In the genomic region with DNA sequence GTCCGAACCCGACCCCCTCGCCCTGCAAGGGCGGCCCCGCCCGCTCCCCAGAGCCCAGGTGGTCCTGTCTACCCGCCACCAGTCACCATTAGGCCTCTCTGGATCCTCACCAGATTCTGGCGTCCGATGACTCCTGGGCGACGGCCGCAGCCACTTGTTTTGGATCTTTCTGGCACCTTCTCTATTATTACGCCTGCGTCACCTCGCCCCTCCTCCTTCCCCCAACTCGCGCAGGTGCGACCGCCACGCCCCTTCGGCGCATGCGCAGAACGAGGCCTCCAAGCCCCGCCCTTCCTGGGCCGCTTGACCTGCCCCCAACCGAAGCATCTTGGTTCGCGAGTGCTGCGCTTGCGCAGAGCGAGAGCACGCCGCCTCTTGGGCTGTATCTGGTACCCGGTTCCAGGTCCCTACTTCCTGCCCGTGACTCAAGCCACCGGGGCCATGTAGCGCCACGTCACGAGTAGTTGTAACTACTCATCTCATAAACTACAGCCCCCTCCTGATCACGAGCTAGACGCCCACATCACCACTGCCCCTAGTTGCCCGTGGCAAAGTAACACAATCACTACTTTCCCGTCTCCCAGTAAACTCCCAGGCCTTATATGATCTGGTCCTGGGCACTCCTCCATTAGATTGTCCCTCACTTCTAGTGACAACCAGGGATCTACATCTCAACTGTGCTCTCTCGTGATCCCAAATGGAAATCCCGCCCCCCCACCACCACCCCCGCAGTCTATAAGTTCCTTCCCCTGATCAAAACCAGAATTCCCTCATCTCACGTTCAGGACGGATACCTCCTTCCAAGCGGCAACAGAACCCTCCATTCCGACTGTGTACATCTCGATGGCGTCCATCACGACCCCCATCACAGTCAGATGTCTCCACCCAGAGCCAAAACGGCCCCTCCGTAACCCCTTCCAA, we compare ENCODE assay signal across 1 cellular context.
A peak's percentile ranks its signal among the peaks of the same experiment; 100 is the strongest.
TF ChIP-seq lines count a peak whose summit lies in the region.

A gene with protein sequence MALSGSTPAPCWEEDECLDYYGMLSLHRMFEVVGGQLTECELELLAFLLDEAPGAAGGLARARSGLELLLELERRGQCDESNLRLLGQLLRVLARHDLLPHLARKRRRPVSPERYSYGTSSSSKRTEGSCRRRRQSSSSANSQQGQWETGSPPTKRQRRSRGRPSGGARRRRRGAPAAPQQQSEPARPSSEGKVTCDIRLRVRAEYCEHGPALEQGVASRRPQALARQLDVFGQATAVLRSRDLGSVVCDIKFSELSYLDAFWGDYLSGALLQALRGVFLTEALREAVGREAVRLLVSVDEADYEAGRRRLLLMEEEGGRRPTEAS (minus strand): TSS at position 156 of the 921 bp plus-strand sequence. CDS start 670 bp downstream, outside the sequence.

TF ChIP-seq in HEK293, 187 proteins besides CTCF, POLR2A, EP300 and RAD21 (continued from another document and continues in another):
- TF ChIP-seq, protein P1, sequence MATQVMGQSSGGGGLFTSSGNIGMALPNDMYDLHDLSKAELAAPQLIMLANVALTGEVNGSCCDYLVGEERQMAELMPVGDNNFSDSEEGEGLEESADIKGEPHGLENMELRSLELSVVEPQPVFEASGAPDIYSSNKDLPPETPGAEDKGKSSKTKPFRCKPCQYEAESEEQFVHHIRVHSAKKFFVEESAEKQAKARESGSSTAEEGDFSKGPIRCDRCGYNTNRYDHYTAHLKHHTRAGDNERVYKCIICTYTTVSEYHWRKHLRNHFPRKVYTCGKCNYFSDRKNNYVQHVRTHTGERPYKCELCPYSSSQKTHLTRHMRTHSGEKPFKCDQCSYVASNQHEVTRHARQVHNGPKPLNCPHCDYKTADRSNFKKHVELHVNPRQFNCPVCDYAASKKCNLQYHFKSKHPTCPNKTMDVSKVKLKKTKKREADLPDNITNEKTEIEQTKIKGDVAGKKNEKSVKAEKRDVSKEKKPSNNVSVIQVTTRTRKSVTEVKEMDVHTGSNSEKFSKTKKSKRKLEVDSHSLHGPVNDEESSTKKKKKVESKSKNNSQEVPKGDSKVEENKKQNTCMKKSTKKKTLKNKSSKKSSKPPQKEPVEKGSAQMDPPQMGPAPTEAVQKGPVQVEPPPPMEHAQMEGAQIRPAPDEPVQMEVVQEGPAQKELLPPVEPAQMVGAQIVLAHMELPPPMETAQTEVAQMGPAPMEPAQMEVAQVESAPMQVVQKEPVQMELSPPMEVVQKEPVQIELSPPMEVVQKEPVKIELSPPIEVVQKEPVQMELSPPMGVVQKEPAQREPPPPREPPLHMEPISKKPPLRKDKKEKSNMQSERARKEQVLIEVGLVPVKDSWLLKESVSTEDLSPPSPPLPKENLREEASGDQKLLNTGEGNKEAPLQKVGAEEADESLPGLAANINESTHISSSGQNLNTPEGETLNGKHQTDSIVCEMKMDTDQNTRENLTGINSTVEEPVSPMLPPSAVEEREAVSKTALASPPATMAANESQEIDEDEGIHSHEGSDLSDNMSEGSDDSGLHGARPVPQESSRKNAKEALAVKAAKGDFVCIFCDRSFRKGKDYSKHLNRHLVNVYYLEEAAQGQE (tag by site-specific recombination; IDR thresholded peaks at IDR 0.05), result no peak
- TF ChIP-seq SCRT2 (tag by site-specific recombination; IDR thresholded peaks at IDR 0.05) (peak; percentile 91), HOXD13 (CRISPR knock-in tag; IDR thresholded peaks at IDR 0.05; ENCODE audit: borderline replicate concordance) (no peak), ZNF175 (tag by site-specific recombination; IDR thresholded peaks at IDR 0.05) (no peak), FEZF1 (tag by site-specific recombination; IDR thresholded peaks at IDR 0.05) (0 out of 2 replicates have a peak, but pooled peaks have one; percentile 5), ZNF629 (tag by site-specific recombination; IDR thresholded peaks at IDR 0.05) (peak; percentile 89), ZNF521 (tag by site-specific recombination; IDR thresholded peaks at IDR 0.05) (no peak), BCL11A (tag by site-specific recombination; IDR thresholded peaks at IDR 0.05; ENCODE audit: low read depth) (no peak), ZXDB (tag by site-specific recombination; IDR thresholded peaks at IDR 0.05) (no peak; the same call in 1 of the 2 replicates), ZNF292 (tag by site-specific recombination; IDR thresholded peaks at IDR 0.05; ENCODE audit: borderline replicate concordance, low read depth) (no peak), ZSCAN30 (tag by site-specific recombination; IDR thresholded peaks at IDR 0.05) (peak; percentile 63), ZNF202 (tag by site-specific recombination; IDR thresholded peaks at IDR 0.05; ENCODE audit: borderline replicate concordance) (no peak), ZNF791 (tag by site-specific recombination; IDR thresholded peaks at IDR 0.05) (no peak), REPIN1 (tag by site-specific recombination; IDR thresholded peaks at IDR 0.05; ENCODE audit: low read depth) (no peak), ZNF416 (tag by site-specific recombination; IDR thresholded peaks at IDR 0.05) (no peak), ZNF530 (tag by site-specific recombination; IDR thresholded peaks at IDR 0.05; ENCODE audit: low read depth) (no peak), ZNF155 (tag by site-specific recombination; IDR thresholded peaks at IDR 0.05) (no peak), ZNF341 (tag by site-specific recombination; IDR thresholded peaks at IDR 0.05; ENCODE audit: low read depth) (no peak), ZNF10 (tag by site-specific recombination; IDR thresholded peaks at IDR 0.05) (peak; percentile 77), ZNF473 (tag by site-specific recombination; IDR thresholded peaks at IDR 0.05) (no peak), KLF10 (tag by site-specific recombination; IDR thresholded peaks at IDR 0.05) (no peak), ZNF19 (tag by site-specific recombination; IDR thresholded peaks at IDR 0.05; ENCODE audit: low read depth) (no peak), ZBTB7A (tag by site-specific recombination; IDR thresholded peaks at IDR 0.05; ENCODE audit: low read depth) (peak; percentile 77; the same call in 1 of the 2 replicates), ZNF701 (tag by site-specific recombination; IDR thresholded peaks at IDR 0.05) (no peak), ZNF561 (tag by site-specific recombination; IDR thresholded peaks at IDR 0.05; ENCODE audit: borderline replicate concordance) (no peak; the same call in 1 of the 2 replicates), ZNF121 (tag by site-specific recombination; IDR thresholded peaks at IDR 0.05) (0 out of 2 replicates have a peak, but pooled peaks have one; percentile 23), ZNF560 (tag by site-specific recombination; IDR thresholded peaks at IDR 0.05; ENCODE audit: borderline replicate concordance) (no peak), RBAK (tag by site-specific recombination; IDR thresholded peaks at IDR 0.05) (0 out of 2 replicates have a peak, but pooled peaks have one; percentile 44), ZNF23 (tag by site-specific recombination; IDR thresholded peaks at IDR 0.05; ENCODE audit: borderline replicate concordance) (no peak)
- TF ChIP-seq, protein P2, sequence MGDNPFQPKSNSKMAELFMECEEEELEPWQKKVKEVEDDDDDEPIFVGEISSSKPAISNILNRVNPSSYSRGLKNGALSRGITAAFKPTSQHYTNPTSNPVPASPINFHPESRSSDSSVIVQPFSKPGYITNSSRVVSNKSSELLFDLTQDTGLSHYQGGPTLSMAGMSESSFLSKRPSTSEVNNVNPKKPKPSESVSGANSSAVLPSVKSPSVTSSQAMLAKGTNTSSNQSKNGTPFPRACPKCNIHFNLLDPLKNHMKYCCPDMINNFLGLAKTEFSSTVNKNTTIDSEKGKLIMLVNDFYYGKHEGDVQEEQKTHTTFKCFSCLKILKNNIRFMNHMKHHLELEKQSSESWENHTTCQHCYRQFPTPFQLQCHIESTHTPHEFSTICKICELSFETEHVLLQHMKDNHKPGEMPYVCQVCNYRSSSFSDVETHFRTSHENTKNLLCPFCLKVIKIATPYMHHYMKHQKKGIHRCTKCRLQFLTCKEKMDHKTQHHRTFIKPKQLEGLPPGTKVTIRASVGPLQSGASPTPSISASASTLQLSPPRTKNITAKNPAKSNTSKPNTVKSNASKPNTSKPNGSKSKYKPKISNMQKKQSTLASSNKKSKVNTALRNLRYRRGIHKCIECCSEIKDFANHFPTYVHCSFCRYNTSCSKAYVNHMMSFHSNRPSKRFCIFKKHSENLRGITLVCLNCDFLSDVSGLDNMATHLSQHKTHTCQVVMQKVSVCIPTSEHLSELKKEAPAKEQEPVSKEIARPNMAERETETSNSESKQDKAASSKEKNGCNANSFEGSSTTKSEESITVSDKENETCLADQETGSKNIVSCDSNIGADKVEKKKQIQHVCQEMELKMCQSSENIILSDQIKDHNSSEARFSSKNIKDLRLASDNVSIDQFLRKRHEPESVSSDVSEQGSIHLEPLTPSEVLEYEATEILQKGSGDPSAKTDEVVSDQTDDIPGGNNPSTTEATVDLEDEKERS (tag by site-specific recombination; IDR thresholded peaks at IDR 0.05), result no peak
- TF ChIP-seq, protein P3, sequence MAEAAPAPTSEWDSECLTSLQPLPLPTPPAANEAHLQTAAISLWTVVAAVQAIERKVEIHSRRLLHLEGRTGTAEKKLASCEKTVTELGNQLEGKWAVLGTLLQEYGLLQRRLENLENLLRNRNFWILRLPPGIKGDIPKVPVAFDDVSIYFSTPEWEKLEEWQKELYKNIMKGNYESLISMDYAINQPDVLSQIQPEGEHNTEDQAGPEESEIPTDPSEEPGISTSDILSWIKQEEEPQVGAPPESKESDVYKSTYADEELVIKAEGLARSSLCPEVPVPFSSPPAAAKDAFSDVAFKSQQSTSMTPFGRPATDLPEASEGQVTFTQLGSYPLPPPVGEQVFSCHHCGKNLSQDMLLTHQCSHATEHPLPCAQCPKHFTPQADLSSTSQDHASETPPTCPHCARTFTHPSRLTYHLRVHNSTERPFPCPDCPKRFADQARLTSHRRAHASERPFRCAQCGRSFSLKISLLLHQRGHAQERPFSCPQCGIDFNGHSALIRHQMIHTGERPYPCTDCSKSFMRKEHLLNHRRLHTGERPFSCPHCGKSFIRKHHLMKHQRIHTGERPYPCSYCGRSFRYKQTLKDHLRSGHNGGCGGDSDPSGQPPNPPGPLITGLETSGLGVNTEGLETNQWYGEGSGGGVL (tag by site-specific recombination; IDR thresholded peaks at IDR 0.05), result peak; percentile 67
- TF ChIP-seq, protein P4, sequence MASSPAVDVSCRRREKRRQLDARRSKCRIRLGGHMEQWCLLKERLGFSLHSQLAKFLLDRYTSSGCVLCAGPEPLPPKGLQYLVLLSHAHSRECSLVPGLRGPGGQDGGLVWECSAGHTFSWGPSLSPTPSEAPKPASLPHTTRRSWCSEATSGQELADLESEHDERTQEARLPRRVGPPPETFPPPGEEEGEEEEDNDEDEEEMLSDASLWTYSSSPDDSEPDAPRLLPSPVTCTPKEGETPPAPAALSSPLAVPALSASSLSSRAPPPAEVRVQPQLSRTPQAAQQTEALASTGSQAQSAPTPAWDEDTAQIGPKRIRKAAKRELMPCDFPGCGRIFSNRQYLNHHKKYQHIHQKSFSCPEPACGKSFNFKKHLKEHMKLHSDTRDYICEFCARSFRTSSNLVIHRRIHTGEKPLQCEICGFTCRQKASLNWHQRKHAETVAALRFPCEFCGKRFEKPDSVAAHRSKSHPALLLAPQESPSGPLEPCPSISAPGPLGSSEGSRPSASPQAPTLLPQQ (tag by site-specific recombination; IDR thresholded peaks at IDR 0.05), result peak; percentile 32
- TF ChIP-seq, protein P5, sequence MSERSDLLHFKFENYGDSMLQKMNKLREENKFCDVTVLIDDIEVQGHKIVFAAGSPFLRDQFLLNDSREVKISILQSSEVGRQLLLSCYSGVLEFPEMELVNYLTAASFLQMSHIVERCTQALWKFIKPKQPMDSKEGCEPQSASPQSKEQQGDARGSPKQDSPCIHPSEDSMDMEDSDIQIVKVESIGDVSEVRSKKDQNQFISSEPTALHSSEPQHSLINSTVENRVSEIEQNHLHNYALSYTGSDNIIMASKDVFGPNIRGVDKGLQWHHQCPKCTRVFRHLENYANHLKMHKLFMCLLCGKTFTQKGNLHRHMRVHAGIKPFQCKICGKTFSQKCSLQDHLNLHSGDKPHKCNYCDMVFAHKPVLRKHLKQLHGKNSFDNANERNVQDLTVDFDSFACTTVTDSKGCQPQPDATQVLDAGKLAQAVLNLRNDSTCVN (tag by site-specific recombination; optimal IDR thresholded peaks at IDR 0.05), result no peak
- TF ChIP-seq, protein P6, sequence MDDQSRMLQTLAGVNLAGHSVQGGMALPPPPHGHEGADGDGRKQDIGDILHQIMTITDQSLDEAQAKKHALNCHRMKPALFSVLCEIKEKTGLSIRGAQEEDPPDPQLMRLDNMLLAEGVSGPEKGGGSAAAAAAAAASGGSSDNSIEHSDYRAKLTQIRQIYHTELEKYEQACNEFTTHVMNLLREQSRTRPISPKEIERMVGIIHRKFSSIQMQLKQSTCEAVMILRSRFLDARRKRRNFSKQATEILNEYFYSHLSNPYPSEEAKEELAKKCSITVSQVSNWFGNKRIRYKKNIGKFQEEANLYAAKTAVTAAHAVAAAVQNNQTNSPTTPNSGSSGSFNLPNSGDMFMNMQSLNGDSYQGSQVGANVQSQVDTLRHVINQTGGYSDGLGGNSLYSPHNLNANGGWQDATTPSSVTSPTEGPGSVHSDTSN (CRISPR knock-in tag; IDR thresholded peaks at IDR 0.05), result no peak
- TF ChIP-seq, protein P7, sequence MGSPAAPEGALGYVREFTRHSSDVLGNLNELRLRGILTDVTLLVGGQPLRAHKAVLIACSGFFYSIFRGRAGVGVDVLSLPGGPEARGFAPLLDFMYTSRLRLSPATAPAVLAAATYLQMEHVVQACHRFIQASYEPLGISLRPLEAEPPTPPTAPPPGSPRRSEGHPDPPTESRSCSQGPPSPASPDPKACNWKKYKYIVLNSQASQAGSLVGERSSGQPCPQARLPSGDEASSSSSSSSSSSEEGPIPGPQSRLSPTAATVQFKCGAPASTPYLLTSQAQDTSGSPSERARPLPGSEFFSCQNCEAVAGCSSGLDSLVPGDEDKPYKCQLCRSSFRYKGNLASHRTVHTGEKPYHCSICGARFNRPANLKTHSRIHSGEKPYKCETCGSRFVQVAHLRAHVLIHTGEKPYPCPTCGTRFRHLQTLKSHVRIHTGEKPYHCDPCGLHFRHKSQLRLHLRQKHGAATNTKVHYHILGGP (tag by site-specific recombination; IDR thresholded peaks at IDR 0.05), result no peak
- TF ChIP-seq, protein P8, sequence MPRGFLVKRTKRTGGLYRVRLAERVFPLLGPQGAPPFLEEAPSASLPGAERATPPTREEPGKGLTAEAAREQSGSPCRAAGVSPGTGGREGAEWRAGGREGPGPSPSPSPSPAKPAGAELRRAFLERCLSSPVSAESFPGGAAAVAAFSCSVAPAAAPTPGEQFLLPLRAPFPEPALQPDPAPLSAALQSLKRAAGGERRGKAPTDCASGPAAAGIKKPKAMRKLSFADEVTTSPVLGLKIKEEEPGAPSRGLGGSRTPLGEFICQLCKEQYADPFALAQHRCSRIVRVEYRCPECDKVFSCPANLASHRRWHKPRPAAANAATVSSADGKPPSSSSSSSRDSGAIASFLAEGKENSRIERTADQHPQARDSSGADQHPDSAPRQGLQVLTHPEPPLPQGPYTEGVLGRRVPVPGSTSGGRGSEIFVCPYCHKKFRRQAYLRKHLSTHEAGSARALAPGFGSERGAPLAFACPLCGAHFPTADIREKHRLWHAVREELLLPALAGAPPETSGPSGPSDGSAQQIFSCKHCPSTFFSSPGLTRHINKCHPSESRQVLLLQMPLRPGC (tag by site-specific recombination; IDR thresholded peaks at IDR 0.05), result no peak
- TF ChIP-seq, protein P9, sequence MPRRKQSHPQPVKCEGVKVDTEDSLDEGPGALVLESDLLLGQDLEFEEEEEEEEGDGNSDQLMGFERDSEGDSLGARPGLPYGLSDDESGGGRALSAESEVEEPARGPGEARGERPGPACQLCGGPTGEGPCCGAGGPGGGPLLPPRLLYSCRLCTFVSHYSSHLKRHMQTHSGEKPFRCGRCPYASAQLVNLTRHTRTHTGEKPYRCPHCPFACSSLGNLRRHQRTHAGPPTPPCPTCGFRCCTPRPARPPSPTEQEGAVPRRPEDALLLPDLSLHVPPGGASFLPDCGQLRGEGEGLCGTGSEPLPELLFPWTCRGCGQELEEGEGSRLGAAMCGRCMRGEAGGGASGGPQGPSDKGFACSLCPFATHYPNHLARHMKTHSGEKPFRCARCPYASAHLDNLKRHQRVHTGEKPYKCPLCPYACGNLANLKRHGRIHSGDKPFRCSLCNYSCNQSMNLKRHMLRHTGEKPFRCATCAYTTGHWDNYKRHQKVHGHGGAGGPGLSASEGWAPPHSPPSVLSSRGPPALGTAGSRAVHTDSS (tag by site-specific recombination; IDR thresholded peaks at IDR 0.05), result no peak
